8 cellular contexts compared by ENCODE assay signal in genomic region chr2:102033028-102033749, GRCh38. TPM values are rescaled to one million over a fixed set of nuclear protein-coding genes. Genes with fewer than 3 reads are reported as not detected.
DNase-seq lines count a peak whose midpoint lies in the region; ATAC-seq and TF ChIP-seq lines count a peak whose summit lies in the region.

No MANE protein-coding gene starts in this region.

- TF ChIP-seq CTCF in HFFc6 (IDR thresholded peaks at IDR 0.05) (no peak), MCF 10A (IDR thresholded peaks at IDR 0.05; ENCODE audit: unreplicated experiment) (no peak), lung (IDR thresholded peaks at IDR 0.05; ENCODE audit: control extremely low read depth, extremely low read depth) (no peak), upper lobe of left lung (IDR thresholded peaks at IDR 0.05) (no peak)

- WGBS in lung, 2 donors: 36 to 40% methylated on average over 10 of the region's 10 CpGs
- 39 to 58% methylated on average over 9 to 10 of the region's 10 CpGs for WGBS in upper lobe of left lung, 2 donors

- H3K27me3 Mint-ChIP-seq in HFFc6 (ENCODE audit: insufficient read depth) (peaks cover 3% of the 10 kb centered on the region; the same call in 1 of the 2 replicates), MCF 10A (ENCODE audit: insufficient read depth, unreplicated experiment) (no peaks in the 10 kb centered on the region)

- DNase-seq in GDM1 (lab: John Stamatoyannopoulos, UW) (peak; percentile 85), HFFc6 (peak; percentile 37), NOMO-1 treated with DMSO at 0.1 percent for 48 hours (lab: John Stamatoyannopoulos, UW; ENCODE audit: unreplicated experiment) (peak; percentile 95), MCF 10A (ENCODE audit: unreplicated experiment) (peak; percentile 77), lung (ENCODE audit: low spot score) (peak; percentile 85), upper lobe of left lung (peak in 1 of 2 donors; percentile 90), DMS153 (lab: John Stamatoyannopoulos, UW) (no peak), NCI-H69 (lab: John Stamatoyannopoulos, UW) (no peak)

- TF ChIP-seq POLR2A in upper lobe of left lung (IDR thresholded peaks at IDR 0.05): peak in 1 of 4 donors; percentile 59

- POLR2A ChIA-PET in MCF 10A (lab: Yijun Ruan, JAX): interaction anchor here (0.6 to 4.2 kb wide), 15 partner anchors 8 to 704 kb away, joined by 3 to 23 read pairs (median 4); a partner anchor contains a TSS

- peak overlapping the region; percentile 17 to 88 for H3K27ac ChIP-seq in lung (ENCODE audit: low read depth in 1 of 2, low read length in 1 of 2)
- H3K27ac ChIP-seq in upper lobe of left lung: peak overlapping the region; percentile 60 to 81 (median 74)

- CTCF ChIA-PET in MCF 10A (lab: Yijun Ruan, JAX): interaction anchor here (0.6 to 3.2 kb wide), 10 partner anchors 13 to 419 kb away, joined by 3 to 18 read pairs (median 4); no protein-coding TSS in a partner anchor

- H3K4me3 Mint-ChIP-seq in HFFc6 (peak overlapping the region; percentile 68; the same call in 1 of the 2 replicates), MCF 10A (ENCODE audit: unreplicated experiment) (peak overlapping the region; percentile 54)

- H3K4me1 Mint-ChIP-seq in HFFc6 (ENCODE audit: low read depth): peaks cover 58% of the 10 kb centered on the region
- H3K4me1 Mint-ChIP-seq in MCF 10A (ENCODE audit: insufficient read depth, unreplicated experiment): peaks cover 21% of the 10 kb centered on the region

- no peaks in the 10 kb centered on the region for H3K27me3 ChIP-seq in lung (ENCODE audit: control insufficient read depth, insufficient read depth)
- H3K27me3 ChIP-seq in upper lobe of left lung: no peaks in the 10 kb centered on the region

- no TSS peak for BruUV-seq in MCF 10A (replicated peaks; lab: Mats Ljungman, UMichigan)

- H3K4me1 ChIP-seq in lung (ENCODE audit: control insufficient read depth in 2 of 2, insufficient read depth in 2 of 2, low read length in 2 of 2) (peaks cover 0 to 15% of the 10 kb centered on the region in 2 donors), upper lobe of left lung (peaks cover 38 to 53% (median 45%) of the 10 kb centered on the region in 4 donors)

- H3K4me3 ChIP-seq in lung (no peak overlapping the region), upper lobe of left lung (no peak overlapping the region)

- TF ChIP-seq EP300 in upper lobe of left lung (IDR thresholded peaks at IDR 0.05): no peak

- intact Hi-C loops in MCF 10A (cut with micrococcal nuclease): no loop called here

- H3K9me3 Mint-ChIP-seq in HFFc6 (no peaks in the 10 kb centered on the region), MCF 10A (ENCODE audit: unreplicated experiment) (peaks cover 7% of the 10 kb centered on the region)

- H3K27ac Mint-ChIP-seq in HFFc6 (peak overlapping the region; percentile 77), MCF 10A (ENCODE audit: low read depth, unreplicated experiment) (peak overlapping the region; percentile 86)

- H3K9me3 ChIP-seq in lung (ENCODE audit: control insufficient read depth in 2 of 2, insufficient read depth in 1 of 2, low read length in 1 of 2) (peaks cover 0 to 2% of the 10 kb centered on the region in 2 donors), upper lobe of left lung (no peaks in the 10 kb centered on the region)

- no peaks in the 10 kb centered on the region for H3K36me3 ChIP-seq in lung (ENCODE audit: control insufficient read depth in 2 of 2, insufficient read depth in 2 of 2, low read length in 2 of 2)
- no peaks in the 10 kb centered on the region for H3K36me3 ChIP-seq in upper lobe of left lung

- H3K36me3 Mint-ChIP-seq in HFFc6 (ENCODE audit: low read depth) (peaks cover 3% of the 10 kb centered on the region; the same call in 1 of the 2 replicates), MCF 10A (ENCODE audit: insufficient read depth, unreplicated experiment) (no peaks in the 10 kb centered on the region)

- ATAC-seq in lung (ENCODE audit: insufficient read depth, low FRiP score) (peak; percentile 72), upper lobe of left lung (ENCODE audit: low FRiP score in 2 of 2) (peak; percentile 77 to 93)

RNA-seq across cellular contexts. Expression of gene IL1R2, which starts 41.4 kb away (rescaled TPM):
- total RNA-seq in HFFc6 (2021; fragmentation: NEBNext Ultra II Directional; extraction: Animal tissue kit (Norgen Biotek cat#: 25700)): under 1 TPM in 2 of 6 experiments, not detected in 4; 0.25 to 0.36 TPM
- not detected in 2 replicates for total RNA-seq in MCF 10A (2022)
- 100 to 1,000 TPM in 1 of 2 donors, 1 to 10 TPM in 1; 7.3 to 119 TPM for total RNA-seq in lung
- 100 to 1,000 TPM in 1 of 2 donors, 1 to 10 TPM in 1; 9.2 to 902 TPM for polyA plus RNA-seq in lung
- 10 to 100 TPM; 24.7 to 84.8 (median 60.0) TPM for total RNA-seq in upper lobe of left lung

Comparison
In these comparisons a context has a peak if more than half of its experiments do, and no peak if none do; other contexts are left out.
1. DNase-seq: peak in GDM1 (single experiment), HFFc6 (single experiment), NOMO-1 treated with DMSO at 0.1 percent for 48 hours (single experiment), MCF 10A (single experiment) and lung (single experiment); none in DMS153 (single experiment) and NCI-H69 (single experiment).